Comparison of ENCODE assay signal across 27 cellular contexts in the genomic region with DNA sequence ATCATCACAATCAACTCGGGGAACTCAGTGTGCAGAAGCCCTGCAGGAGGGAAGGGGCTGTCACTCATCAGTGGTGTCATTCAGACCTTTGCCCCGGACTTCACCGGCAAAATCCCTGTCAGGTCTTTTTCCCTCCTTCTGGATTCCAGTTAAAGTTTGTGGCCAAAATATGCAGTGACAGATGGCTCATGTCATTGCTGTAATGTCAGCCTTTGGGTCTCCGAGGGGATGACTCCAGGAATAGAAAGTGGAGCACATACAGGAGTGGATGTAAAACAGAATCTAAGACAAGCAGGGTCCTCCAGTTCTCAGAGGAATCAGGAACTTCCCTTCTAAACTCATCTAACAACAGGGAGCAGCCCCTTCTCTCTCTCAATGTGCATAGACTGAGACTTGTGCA.
DNase-seq lines count a peak whose midpoint lies in the region; ATAC-seq and TF ChIP-seq lines count a peak whose summit lies in the region.
"Had no signal": no experiment of that assay in that cellular context is flagged by ENCODE, and none has a peak within 500 bp of the region (broad histone marks: within the 10 kb centered on the region; RNA-seq: fewer than 3 reads in every experiment).

No MANE protein-coding gene starts in this region.

- ATAC-seq in left ventricle myocardium superior, result peak; percentile 56
- ATAC-seq in right cardiac atrium, result no peak
- ATAC-seq: activated T-helper 17 cell treated with anti-CD3 and anti-CD28 coated beads, Interleukin-2, amount 50 U/mL, for 72 hours; mucosa of descending colon; psoas muscle had no signal

- no peak overlapping the region for H3K27ac ChIP-seq in right cardiac atrium (ENCODE audit: low read length)
- H3K27ac ChIP-seq in coronary artery, result peak overlapping the region in 1 of 2 donors; percentile 67
- no peak overlapping the region for H3K27ac ChIP-seq in dorsolateral prefrontal cortex
- no peak overlapping the region for H3K27ac ChIP-seq in mammary epithelial cell (ENCODE audit: insufficient read depth, low read depth, low read length)
- H3K27ac ChIP-seq: epithelial cell of prostate, neural progenitor cell, psoas muscle, RWPE1 had no signal

- no peak overlapping the region for H3K4me3 ChIP-seq in right cardiac atrium (ENCODE audit: low read length)
- peak overlapping the region; percentile 31 for H3K4me3 ChIP-seq in coronary artery
- no peak overlapping the region for H3K4me3 ChIP-seq in dorsolateral prefrontal cortex
- no peak overlapping the region for H3K4me3 ChIP-seq in mammary epithelial cell (replicated peaks in 1 of 3; ENCODE audit: insufficient read depth in 1 of 3, low read depth in 2 of 3, low read length in 3 of 3)
- H3K4me3 ChIP-seq in H7 (ENCODE audit: insufficient read depth, low read depth, low read length), result no peak overlapping the region
- H3K4me3 ChIP-seq: HAP-1, mucosa of descending colon, neural progenitor cell, psoas muscle had no signal

- H3K9me3 ChIP-seq in right cardiac atrium (ENCODE audit: control insufficient read depth, low read length) (no peaks in the 10 kb centered on the region), mammary epithelial cell (replicated peaks; ENCODE audit: insufficient read depth, low read length) (no peaks in the 10 kb centered on the region)
- H3K9me3 ChIP-seq: Caco-2, HAP-1, mucosa of descending colon, psoas muscle had no signal

- no peaks in the 10 kb centered on the region for H3K79me2 ChIP-seq in mammary epithelial cell (ENCODE audit: insufficient read depth, low read length)

- H4K20me1 ChIP-seq in mammary epithelial cell (ENCODE audit: insufficient read depth, low read length), result no peaks in the 10 kb centered on the region

- BruUV-seq in mammary epithelial cell (replicated peaks; lab: Mats Ljungman, UMichigan), result no TSS peak

- H3K27me3 ChIP-seq in right cardiac atrium (ENCODE audit: control insufficient read depth, insufficient read depth) (no peaks in the 10 kb centered on the region), dorsolateral prefrontal cortex (peaks cover 0 to 5% (median 0%) of the 10 kb centered on the region in 45 donors), mammary epithelial cell (ENCODE audit: insufficient read depth, low read length) (no peaks in the 10 kb centered on the region), H7 (ENCODE audit: control insufficient read depth, insufficient read depth, low read length) (no peaks in the 10 kb centered on the region)
- H3K27me3 ChIP-seq: neural progenitor cell had no signal

- dilution Hi-C loops in mammary epithelial cell (cut with HindIII; ENCODE audit: low sequenced_read_pairs), result no loop called here

- TF ChIP-seq CTCF in coronary artery (IDR thresholded peaks at IDR 0.05) (no peak), dorsolateral prefrontal cortex (IDR thresholded peaks at IDR 0.05 in 54 of 56, conservative IDR thresholded peaks at IDR 0.05 in 2 of 56; ENCODE audit: low read depth in 1 of 56, partially characterized antibody in 56 of 56) (no peak), mammary epithelial cell (conservative IDR thresholded peaks at IDR 0.05 in 1 of 2, IDR thresholded peaks at IDR 0.05 in 1 of 2; ENCODE audit: extremely low read depth in 1 of 2, insufficient read depth in 1 of 2, low read depth in 1 of 2, low read length in 2 of 2) (no peak)

- H3K4me2 ChIP-seq in mammary epithelial cell (ENCODE audit: insufficient read depth, low read depth, low read length), result no peak overlapping the region
- H3K4me2 ChIP-seq: neural progenitor cell had no signal

- in situ Hi-C loops in mammary epithelial cell (cut with MboI; ENCODE audit: low sequenced_read_pairs in 2 of 2), result no loop called here

- CTCF ChIA-PET in mammary epithelial cell (lab: Charles Lee; ENCODE audit: low non-redundant PET), result no interaction called here

- H3K9ac ChIP-seq in mammary epithelial cell (ENCODE audit: insufficient read depth, low read length), result no peak overlapping the region
- H3K9ac ChIP-seq: neural progenitor cell had no signal

- intact Hi-C loops in left ventricle myocardium superior (cut with micrococcal nuclease) (no loop called here), right cardiac atrium (cut with DNase I) (no loop called here), dorsolateral prefrontal cortex (cut with DNase I) (no loop called here), mammary epithelial cell (cut with micrococcal nuclease) (loop anchor here (10.0 kb wide), 2 partner anchors 243 to 393 kb away; no protein-coding TSS in a partner anchor)

- no peak overlapping the region for H2AFZ ChIP-seq in mammary epithelial cell (ENCODE audit: low read depth, low read length)
- H2AFZ ChIP-seq: neural progenitor cell had no signal

- DNase-seq in left ventricle myocardium superior (no peak), right cardiac atrium (no peak), coronary artery (ENCODE audit: low spot score) (no peak), myocyte (ENCODE audit: low read depth) (peak; percentile 17), dorsolateral prefrontal cortex (no peak), mammary epithelial cell (no peak), midbrain (lab: John Stamatoyannopoulos, UW) (no peak), H7 (no peak)
- DNase-seq: activated CD4-positive, alpha-beta T cell treated with anti-CD3 and anti-CD28 coated beads, Interleukin-2, amount 50 U/mL, for 4 hours; activated CD4-positive, CD25-positive, alpha-beta regulatory T cell; anterior cingulate cortex; C1 segment of cervical spinal cord; foreskin melanocyte; hypothalamus; Kasumi-1; mucosa of descending colon; MV-4-11; NCI-H1694; psoas muscle; small intestine; stimulated activated CD4-positive, alpha-beta T cell treated with anti-CD3 and anti-CD28 coated beads, Interleukin-2, amount 100 ng/mL, for 24 hours had no signal

- H3K4me1 ChIP-seq in right cardiac atrium (ENCODE audit: control insufficient read depth, insufficient read depth, low read length), result peaks cover 5% of the 10 kb centered on the region
- H3K4me1 ChIP-seq in mammary epithelial cell (ENCODE audit: insufficient read depth, low read length), result no peaks in the 10 kb centered on the region
- H3K4me1 ChIP-seq: neural progenitor cell, psoas muscle had no signal

- no peaks in the 10 kb centered on the region for H3K36me3 ChIP-seq in mammary epithelial cell (ENCODE audit: insufficient read depth, low read length)
- no peaks in the 10 kb centered on the region for H3K36me3 ChIP-seq in H7 (replicated peaks; ENCODE audit: control insufficient read depth, insufficient read depth, low read length)
- H3K36me3 ChIP-seq: HAP-1, neural progenitor cell had no signal

- WGBS in right cardiac atrium, result 26% methylated on average over 4 of the region's 4 CpGs
- WGBS in mammary epithelial cell (ENCODE audit: low coverage, missing lambda C conversion rate), result 90% methylated on average over 4 of the region's 4 CpGs
